Comparison of ENCODE assay signal across 8 cellular contexts in genomic region chrX:47232803-47233332, GRCh38. TPM values are rescaled to one million over a fixed set of nuclear protein-coding genes. Genes with fewer than 3 reads are reported as not detected.
DNase-seq lines count a peak whose midpoint lies in the region; ATAC-seq and TF ChIP-seq lines count a peak whose summit lies in the region.

USP11 (plus strand) TSS chrX:47233009; CDS start chrX:47233044, 35 bp downstream.

- in situ Hi-C loops in GM13977 (cut with MboI; ENCODE audit: low pct_unique_long_range_greater_than_20kb, low sequenced_read_pairs, unreplicated experiment) (no loop called here), endometrial microvascular endothelial cells (cut with HindIII; ENCODE audit: inconsistent ontology term, low pct_unique_long_range_greater_than_20kb, low sequenced_read_pairs) (no loop called here)

- no peak for TF ChIP-seq CTCF in GM13977 (IDR thresholded peaks at IDR 0.05; ENCODE audit: extremely low read depth, insufficient read depth, missing control alignments)

- DNase-seq in GM13977 (ENCODE audit: low spot score) (peak; percentile 68), NCI-H460 (ENCODE audit: extremely low read depth, low read depth) (no peak), mesenteric fat pad (ENCODE audit: low spot score) (no peak)
- peak; percentile 30 to 31 for DNase-seq in activated CD8-positive, alpha-beta memory T cell treated with anti-CD3 and anti-CD28 coated beads for 4 hours (ENCODE audit: low read depth in 2 of 2)
- DNase-seq in stimulated activated naive CD4-positive, alpha-beta T cell treated with Interleukin-2 at 50 U/mL for 16 hours (lab: John Stamatoyannopoulos, UW) = peak; percentile 35

- peak; percentile 8 for ATAC-seq in HG02623 (IDR thresholded peaks at IDR 0.05; ENCODE audit: unreplicated experiment)
- no peak for ATAC-seq in HG02981 (IDR thresholded peaks at IDR 0.05; ENCODE audit: unreplicated experiment)

RNA-seq across cellular contexts. Expression of gene USP11, which starts in this region (rescaled TPM):
- total RNA-seq in NCI-H460 (2014; rRNA removed; shearing (Covaris generic)) = 17.0 and 17.3 TPM in 2 replicates
- polyA plus RNA-seq in NCI-H460 (2014; cell fraction: nucleus; rRNA removed) = 15.9 and 20.6 TPM in 2 replicates
- 25.9 TPM for total RNA-seq in endometrial microvascular endothelial cells (ENCODE audit: inconsistent ontology term)
- total RNA-seq in mesenteric fat pad = 42.2 TPM

Comparison
In these comparisons a context has a peak if more than half of its experiments do, and no peak if none do; other contexts are left out.
1. DNase-seq: peak in GM13977 (single experiment), activated CD8-positive, alpha-beta memory T cell treated with anti-CD3 and anti-CD28 coated beads for 4 hours (2 of 2) and stimulated activated naive CD4-positive, alpha-beta T cell treated with Interleukin-2 at 50 U/mL for 16 hours (single experiment); none in NCI-H460 (single experiment) and mesenteric fat pad (single experiment).